Comparison of ENCODE assay signal across 37 cellular contexts in genomic region chr13:85362980-85363379, GRCh38.
"Had no signal": no experiment of that assay in that cellular context is flagged by ENCODE, and none has a peak within 500 bp of the region (broad histone marks: within the 10 kb centered on the region; RNA-seq: fewer than 3 reads in every experiment).

No MANE protein-coding gene starts in this region.

- H3K4me1 ChIP-seq: ascending aorta had no signal

- DNase-seq: activated CD4-positive, alpha-beta memory T cell treated with anti-CD3 and anti-CD28 coated beads, Interleukin-2, amount 10 ng/mL, durations not matched to agents 7 days and 5 days; activated CD4-positive, alpha-beta T cell treated with anti-CD3 and anti-CD28 coated beads for 1 hour; activated CD4-positive, alpha-beta T cell treated with anti-CD3 and anti-CD28 coated beads for 36 hours; activated CD4-positive, alpha-beta T cell treated with anti-CD3 and anti-CD28 coated beads for 48 hours; activated CD4-positive, alpha-beta T cell treated with anti-CD3 and anti-CD28 coated beads, Interleukin-2, amount 10 ng/mL, durations not matched to agents 7 days and 5 days; activated CD4-positive, alpha-beta T cell treated with anti-CD3 and anti-CD28 coated beads, Interleukin-2, amount 50 U/mL, for 48 hours; activated CD4-positive, CD25-positive, alpha-beta regulatory T cell; activated CD8-positive, alpha-beta memory T cell treated with anti-CD3 and anti-CD28 coated beads for 24 hours; activated CD8-positive, alpha-beta memory T cell treated with anti-CD3 and anti-CD28 coated beads, Interleukin-2, amount 10 ng/mL, durations not matched to agents 7 days and 5 days; activated CD8-positive, alpha-beta memory T cell treated with anti-CD3 and anti-CD28 coated beads, Interleukin-2, amount 50 U/mL, for 48 hours; activated CD8-positive, alpha-beta T cell treated with anti-CD3 and anti-CD28 coated beads, Interleukin-2, amount 10 ng/mL, durations not matched to agents 7 days and 5 days; activated effector memory CD4-positive, alpha-beta T cell treated with Interleukin-2 at 50 U/mL for 16 hours; activated gamma-delta T cell; activated naive CD4-positive, alpha-beta T cell treated with anti-CD3 and anti-CD28 coated beads, Interleukin-2, amount 10 ng/mL, durations not matched to agents 7 days and 5 days; activated naive CD4-positive, alpha-beta T cell treated with Interleukin-2 at 50 U/mL for 16 hours; activated naive CD8-positive, alpha-beta T cell treated with anti-CD3 and anti-CD28 coated beads, Interleukin-2, amount 10 ng/mL, durations not matched to agents 7 days and 5 days; activated naive CD8-positive, alpha-beta T cell treated with anti-CD3 and anti-CD28 coated beads, Interleukin-2, amount 50 U/mL, for 24 hours; activated T-cell treated with anti-CD3 and anti-CD28 coated beads, Interleukin-2, amount 50 U/mL, for 24 hours; activated T-cell treated with anti-CD3 and anti-CD28 coated beads, Interleukin-2, amount 50 U/mL, for 48 hours; amygdala; anterior cingulate cortex; cerebellar nuclear complex; T-helper 2 cell; T-helper 9 cell had no signal

- H3K9me3 ChIP-seq: ascending aorta had no signal

- H3K9me3 Mint-ChIP-seq: activated naive CD8-positive, alpha-beta T cell treated with anti-CD3 and anti-CD28 coated beads, Interleukin-2, amount 10 ng/mL, durations not matched to agents 7 days and 5 days; activated naive CD8-positive, alpha-beta T cell treated with anti-CD3 and anti-CD28 coated beads, Interleukin-2, amount 50 U/mL, for 24 hours had no signal

- H3K27me3 ChIP-seq: ascending aorta, cardiac muscle cell had no signal

- H3K36me3 Mint-ChIP-seq: activated CD8-positive, alpha-beta memory T cell treated with anti-CD3 and anti-CD28 coated beads, Interleukin-2, amount 10 ng/mL, durations not matched to agents 7 days and 5 days; activated naive CD4-positive, alpha-beta T cell treated with anti-CD3 and anti-CD28 coated beads, Interleukin-2, amount 10 ng/mL, durations not matched to agents 7 days and 5 days; activated naive CD4-positive, alpha-beta T cell treated with anti-CD3 and anti-CD28 coated beads, Interleukin-2, amount 50 U/mL, for 24 hours; activated naive CD8-positive, alpha-beta T cell; activated naive CD8-positive, alpha-beta T cell treated with anti-CD3 and anti-CD28 coated beads, Interleukin-2, amount 10 ng/mL, durations not matched to agents 7 days and 5 days; brain had no signal

- H3K4me1 Mint-ChIP-seq: activated CD4-positive, alpha-beta memory T cell treated with anti-CD3 and anti-CD28 coated beads, Interleukin-2, amount 10 ng/mL, durations not matched to agents 7 days and 5 days; activated CD4-positive, alpha-beta T cell treated with anti-CD3 and anti-CD28 coated beads for 36 hours; activated CD4-positive, alpha-beta T cell treated with anti-CD3 and anti-CD28 coated beads, Interleukin-2, amount 10 ng/mL, durations not matched to agents 7 days and 5 days; activated CD8-positive, alpha-beta memory T cell treated with anti-CD3 and anti-CD28 coated beads, Interleukin-2, amount 10 ng/mL, durations not matched to agents 7 days and 5 days; activated naive CD4-positive, alpha-beta T cell treated with anti-CD3 and anti-CD28 coated beads, Interleukin-2, amount 10 ng/mL, durations not matched to agents 7 days and 5 days; activated naive CD4-positive, alpha-beta T cell treated with anti-CD3 and anti-CD28 coated beads, Interleukin-2, amount 50 U/mL, for 24 hours; activated naive CD8-positive, alpha-beta T cell treated with anti-CD3 and anti-CD28 coated beads, Interleukin-2, amount 10 ng/mL, durations not matched to agents 7 days and 5 days; activated naive CD8-positive, alpha-beta T cell treated with anti-CD3 and anti-CD28 coated beads, Interleukin-2, amount 50 U/mL, for 24 hours; central memory CD8-positive, alpha-beta T cell had no signal

- ATAC-seq: activated CD4-positive, alpha-beta T cell treated with anti-CD3 and anti-CD28 coated beads for 36 hours; activated CD4-positive, CD25-positive, alpha-beta regulatory T cell treated with anti-CD3 and anti-CD28 coated beads, Interleukin-2, amount 50 U/mL, for 24 hours; activated CD8-positive, alpha-beta memory T cell treated with anti-CD3 and anti-CD28 coated beads, Interleukin-2, amount 10 ng/mL, durations not matched to agents 7 days and 5 days; activated CD8-positive, alpha-beta T cell treated with anti-CD3 and anti-CD28 coated beads, Interleukin-2, amount 10 ng/mL, durations not matched to agents 7 days and 5 days; activated naive CD8-positive, alpha-beta T cell treated with anti-CD3 and anti-CD28 coated beads, Interleukin-2, amount 50 U/mL, for 24 hours had no signal

- H3K27ac ChIP-seq: ascending aorta, cardiac muscle cell, VCaP had no signal

- H3K4me3 ChIP-seq: ascending aorta, cardiac muscle cell had no signal

- H3K36me3 ChIP-seq: ascending aorta, cardiac muscle cell had no signal

- FAIRE-seq: bronchial epithelial cell, TTC549 had no signal

- H3K27me3 Mint-ChIP-seq: activated CD4-positive, alpha-beta memory T cell treated with anti-CD3 and anti-CD28 coated beads, Interleukin-2, amount 10 ng/mL, durations not matched to agents 7 days and 5 days; activated CD4-positive, alpha-beta T cell treated with anti-CD3 and anti-CD28 coated beads for 36 hours; activated CD4-positive, alpha-beta T cell treated with anti-CD3 and anti-CD28 coated beads, Interleukin-2, amount 10 ng/mL, durations not matched to agents 7 days and 5 days; activated CD8-positive, alpha-beta memory T cell treated with anti-CD3 and anti-CD28 coated beads, Interleukin-2, amount 10 ng/mL, durations not matched to agents 7 days and 5 days; activated naive CD4-positive, alpha-beta T cell treated with anti-CD3 and anti-CD28 coated beads, Interleukin-2, amount 10 ng/mL, durations not matched to agents 7 days and 5 days; activated naive CD4-positive, alpha-beta T cell treated with anti-CD3 and anti-CD28 coated beads, Interleukin-2, amount 50 U/mL, for 24 hours; activated naive CD8-positive, alpha-beta T cell; activated naive CD8-positive, alpha-beta T cell treated with anti-CD3 and anti-CD28 coated beads, Interleukin-2, amount 10 ng/mL, durations not matched to agents 7 days and 5 days; activated naive CD8-positive, alpha-beta T cell treated with anti-CD3 and anti-CD28 coated beads, Interleukin-2, amount 50 U/mL, for 24 hours; activated T-cell treated with anti-CD3 and anti-CD28 coated beads, Interleukin-2, amount 50 U/mL, for 24 hours; brain; central memory CD8-positive, alpha-beta T cell had no signal

- H3K4me3 Mint-ChIP-seq: activated CD4-positive, alpha-beta memory T cell treated with anti-CD3 and anti-CD28 coated beads, Interleukin-2, amount 10 ng/mL, durations not matched to agents 7 days and 5 days; activated CD4-positive, alpha-beta T cell treated with anti-CD3 and anti-CD28 coated beads for 36 hours; activated CD4-positive, alpha-beta T cell treated with anti-CD3 and anti-CD28 coated beads, Interleukin-2, amount 10 ng/mL, durations not matched to agents 7 days and 5 days; activated CD8-positive, alpha-beta memory T cell treated with anti-CD3 and anti-CD28 coated beads, Interleukin-2, amount 10 ng/mL, durations not matched to agents 7 days and 5 days; activated CD8-positive, alpha-beta T cell treated with anti-CD3 and anti-CD28 coated beads, Interleukin-2, amount 10 ng/mL, durations not matched to agents 7 days and 5 days; activated naive CD4-positive, alpha-beta T cell treated with anti-CD3 and anti-CD28 coated beads, Interleukin-2, amount 10 ng/mL, durations not matched to agents 7 days and 5 days; activated naive CD4-positive, alpha-beta T cell treated with anti-CD3 and anti-CD28 coated beads, Interleukin-2, amount 50 U/mL, for 24 hours; activated naive CD8-positive, alpha-beta T cell; activated naive CD8-positive, alpha-beta T cell treated with anti-CD3 and anti-CD28 coated beads, Interleukin-2, amount 10 ng/mL, durations not matched to agents 7 days and 5 days; activated naive CD8-positive, alpha-beta T cell treated with anti-CD3 and anti-CD28 coated beads, Interleukin-2, amount 50 U/mL, for 24 hours; activated T-cell treated with anti-CD3 and anti-CD28 coated beads, Interleukin-2, amount 50 U/mL, for 24 hours; brain; central memory CD8-positive, alpha-beta T cell; T-helper 1 cell treated with Interleukin-12 subunit alpha and Interleukin-12 subunit beta and Interleukin-4 antibody, amounts not matched to agents 30 μg/mL and 1 μg/mL, for 36 hours; T-helper 2 cell treated with Interferon-gamma antibody and Interleukin-4, amounts not matched to agents 5 μg/mL and 100 μg/mL, for 36 hours had no signal

- H3K27ac Mint-ChIP-seq: activated CD4-positive, alpha-beta memory T cell treated with anti-CD3 and anti-CD28 coated beads, Interleukin-2, amount 10 ng/mL, durations not matched to agents 7 days and 5 days; activated CD4-positive, alpha-beta T cell treated with anti-CD3 and anti-CD28 coated beads for 36 hours; activated CD4-positive, alpha-beta T cell treated with anti-CD3 and anti-CD28 coated beads, Interleukin-2, amount 10 ng/mL, durations not matched to agents 7 days and 5 days; activated CD8-positive, alpha-beta memory T cell treated with anti-CD3 and anti-CD28 coated beads, Interleukin-2, amount 10 ng/mL, durations not matched to agents 7 days and 5 days; activated CD8-positive, alpha-beta T cell treated with anti-CD3 and anti-CD28 coated beads, Interleukin-2, amount 10 ng/mL, durations not matched to agents 7 days and 5 days; activated naive CD4-positive, alpha-beta T cell treated with anti-CD3 and anti-CD28 coated beads, Interleukin-2, amount 10 ng/mL, durations not matched to agents 7 days and 5 days; activated naive CD4-positive, alpha-beta T cell treated with anti-CD3 and anti-CD28 coated beads, Interleukin-2, amount 50 U/mL, for 24 hours; activated naive CD8-positive, alpha-beta T cell; activated naive CD8-positive, alpha-beta T cell treated with anti-CD3 and anti-CD28 coated beads, Interleukin-2, amount 10 ng/mL, durations not matched to agents 7 days and 5 days; activated naive CD8-positive, alpha-beta T cell treated with anti-CD3 and anti-CD28 coated beads, Interleukin-2, amount 50 U/mL, for 24 hours; activated T-cell treated with anti-CD3 and anti-CD28 coated beads, Interleukin-2, amount 50 U/mL, for 24 hours; activated T-helper 2 cell treated with anti-CD3 and anti-CD28 coated beads, Interferon-gamma antibody, Interleukin-2, Interleukin-4, amounts not matched to agents 10 μg/mL and 5 μg/mL and 100 μg/mL, durations not matched to agents 14 hours and 24 hours and 36 hours; brain; T-helper 1 cell treated with Interleukin-12 subunit alpha and Interleukin-12 subunit beta and Interleukin-4 antibody, amounts not matched to agents 30 μg/mL and 1 μg/mL, for 36 hours; T-helper 2 cell treated with Interferon-gamma antibody and Interleukin-4, amounts not matched to agents 5 μg/mL and 100 μg/mL, for 36 hours had no signal
